Comparison of ENCODE assay signal across 13 cellular contexts in genomic region chr2:71609441-71609840, GRCh38.
DNase-seq lines count a peak whose midpoint lies in the region; ATAC-seq, FAIRE-seq and TF ChIP-seq lines count a peak whose summit lies in the region.
"Had no signal": no experiment of that assay in that cellular context is flagged by ENCODE, and none has a peak within 500 bp of the region (broad histone marks: within the 10 kb centered on the region; RNA-seq: fewer than 3 reads in every experiment).

No MANE protein-coding gene starts in this region.

- no peak overlapping the region for H3K27ac Mint-ChIP-seq in activated CD4-positive, alpha-beta memory T cell treated with anti-CD3 and anti-CD28 coated beads for 36 hours
- no peak overlapping the region for H3K27ac Mint-ChIP-seq in type B pancreatic cell
- H3K27ac Mint-ChIP-seq: T-helper 2 cell treated with Interferon-gamma antibody and Interleukin-4, amounts not matched to agents 5 μg/mL and 100 μg/mL, for 36 hours had no signal

- H3K36me3 Mint-ChIP-seq in activated CD4-positive, alpha-beta memory T cell treated with anti-CD3 and anti-CD28 coated beads for 36 hours, result no peaks in the 10 kb centered on the region
- no peaks in the 10 kb centered on the region for H3K36me3 Mint-ChIP-seq in type B pancreatic cell

- H3K4me1 ChIP-seq in heart right ventricle (peaks cover 8 to 46% (median 28%) of the 10 kb centered on the region in 9 donors), endothelial cell of umbilical vein (ENCODE audit: control insufficient read depth, extremely low read depth, insufficient read depth, low read length) (peaks cover 32% of the 10 kb centered on the region)
- H3K4me1 ChIP-seq: Peyer's patch had no signal

- TF ChIP-seq CTCF in heart right ventricle (IDR thresholded peaks at IDR 0.05) (no peak), endothelial cell of umbilical vein (IDR thresholded peaks at IDR 0.05; ENCODE audit: extremely low read depth in 1 of 2, insufficient read depth in 1 of 2, low read depth in 1 of 2, low read length in 2 of 2) (no peak), type B pancreatic cell (conservative IDR thresholded peaks at IDR 0.05) (no peak)

- no peak overlapping the region for H2AFZ ChIP-seq in endothelial cell of umbilical vein (ENCODE audit: low read depth, low read length)

- H3K9me3 Mint-ChIP-seq in activated CD4-positive, alpha-beta memory T cell treated with anti-CD3 and anti-CD28 coated beads for 36 hours, result no peaks in the 10 kb centered on the region
- no peaks in the 10 kb centered on the region for H3K9me3 Mint-ChIP-seq in type B pancreatic cell
- H3K9me3 Mint-ChIP-seq: T-helper 2 cell treated with Interferon-gamma antibody and Interleukin-4, amounts not matched to agents 5 μg/mL and 100 μg/mL, for 36 hours had no signal

- H3K4me3 ChIP-seq in heart right ventricle (no peak overlapping the region), endothelial cell of umbilical vein (replicated peaks in 1 of 3; ENCODE audit: insufficient read depth in 1 of 3, low read depth in 1 of 3, low read length in 3 of 3) (no peak overlapping the region), MG63 (no peak overlapping the region)
- H3K4me3 ChIP-seq: Peyer's patch had no signal

- H3K9me3 ChIP-seq in heart right ventricle (no peaks in the 10 kb centered on the region), endothelial cell of umbilical vein (replicated peaks; ENCODE audit: control insufficient read depth, insufficient read depth, low read length) (no peaks in the 10 kb centered on the region), MG63 (no peaks in the 10 kb centered on the region)
- H3K9me3 ChIP-seq: Peyer's patch had no signal

- H3K27me3 ChIP-seq in heart right ventricle (no peaks in the 10 kb centered on the region), endothelial cell of umbilical vein (ENCODE audit: control insufficient read depth in 2 of 2, insufficient read depth in 2 of 2, low read length in 2 of 2) (no peaks in the 10 kb centered on the region), MG63 (no peaks in the 10 kb centered on the region)
- H3K27me3 ChIP-seq: Peyer's patch had no signal

- FAIRE-seq in endothelial cell of umbilical vein (lab: Jason Lieb, UNC), result peak; percentile 65

- DNase-seq in cardiac septum (ENCODE audit: low spot score) (peak; percentile 5), heart right ventricle (no peak), endothelial cell of umbilical vein (ENCODE audit: low read depth, low spot score) (no peak), type B pancreatic cell (ENCODE audit: extremely low spot score, unreplicated experiment) (peak; percentile 36), substantia nigra (lab: John Stamatoyannopoulos, UW) (no peak), MG63 (no peak)
- peak; percentile 4 for DNase-seq in activated CD4-positive, alpha-beta memory T cell treated with anti-CD3 and anti-CD28 coated beads for 36 hours
- DNase-seq: activated CD4-positive, alpha-beta T cell treated with anti-CD3 and anti-CD28 coated beads, Interleukin-2, amount 50 U/mL, for 4 hours; activated naive CD4-positive, alpha-beta T cell treated with Interleukin-2 at 50 U/mL for 16 hours; NCI-H345 had no signal

- peaks cover 3% of the 10 kb centered on the region for H3K27me3 Mint-ChIP-seq in activated CD4-positive, alpha-beta memory T cell treated with anti-CD3 and anti-CD28 coated beads for 36 hours
- peaks cover 20% of the 10 kb centered on the region for H3K27me3 Mint-ChIP-seq in type B pancreatic cell

- no peaks in the 10 kb centered on the region for H3K79me2 ChIP-seq in endothelial cell of umbilical vein (ENCODE audit: control insufficient read depth, insufficient read depth, low read length)

- H3K27ac ChIP-seq in heart right ventricle (no peak overlapping the region), endothelial cell of umbilical vein (ENCODE audit: insufficient read depth, low read depth, low read length) (peak overlapping the region; percentile 59), substantia nigra (ENCODE audit: low read depth, low read length, poor library complexity, severe bottlenecking) (no peak overlapping the region)
- H3K27ac ChIP-seq: Peyer's patch had no signal

- peaks cover 3% of the 10 kb centered on the region for H3K4me1 Mint-ChIP-seq in activated CD4-positive, alpha-beta memory T cell treated with anti-CD3 and anti-CD28 coated beads for 36 hours (ENCODE audit: low read depth)
- peaks cover 11% of the 10 kb centered on the region for H3K4me1 Mint-ChIP-seq in type B pancreatic cell (ENCODE audit: unreplicated experiment)

- dilution Hi-C loops in endothelial cell of umbilical vein (cut with MboI; ENCODE audit: extremely low pct_ligation_motif_present, low sequenced_read_pairs), result no loop called here

- H3K9me1 ChIP-seq in endothelial cell of umbilical vein (replicated peaks; ENCODE audit: control insufficient read depth, extremely low read depth, insufficient read depth, low read length), result no peaks in the 10 kb centered on the region

- H3K36me3 ChIP-seq in heart right ventricle (peaks cover 0 to 64% (median 0%) of the 10 kb centered on the region in 9 donors), endothelial cell of umbilical vein (ENCODE audit: control insufficient read depth in 2 of 2, extremely low read depth in 1 of 2, insufficient read depth in 2 of 2, low read length in 2 of 2) (peaks cover 0 to 20% of the 10 kb centered on the region in 2 experiments), MG63 (no peaks in the 10 kb centered on the region)
- H3K36me3 ChIP-seq: Peyer's patch had no signal

- POLR2A ChIA-PET in activated CD4-positive, alpha-beta memory T cell treated with anti-CD3 and anti-CD28 coated beads for 36 hours (lab: Charles Lee), result no interaction called here
- POLR2A ChIA-PET in endothelial cell of umbilical vein (lab: Charles Lee), result no interaction called here

- no peaks in the 10 kb centered on the region for H4K20me1 ChIP-seq in endothelial cell of umbilical vein (replicated peaks; ENCODE audit: control insufficient read depth, extremely low read depth, insufficient read depth, low read length)

- H3K9ac ChIP-seq in endothelial cell of umbilical vein (replicated peaks; ENCODE audit: extremely low read depth, insufficient read depth, low read length), result no peak overlapping the region

- no peak for TF ChIP-seq POLR2A in endothelial cell of umbilical vein (IDR thresholded peaks at IDR 0.05; ENCODE audit: low read depth, low read length)

- 87 to 93% methylated on average over 5 of the region's 5 CpGs for WGBS in heart right ventricle, 2 donors

- no peak overlapping the region for H3K4me3 Mint-ChIP-seq in activated CD4-positive, alpha-beta memory T cell treated with anti-CD3 and anti-CD28 coated beads for 36 hours
- H3K4me3 Mint-ChIP-seq in type B pancreatic cell, result no peak overlapping the region
- H3K4me3 Mint-ChIP-seq: T-helper 2 cell treated with Interferon-gamma antibody and Interleukin-4, amounts not matched to agents 5 μg/mL and 100 μg/mL, for 36 hours had no signal

- ATAC-seq in heart right ventricle, result no peak
- ATAC-seq in GM18907 (IDR thresholded peaks at IDR 0.05; ENCODE audit: unreplicated experiment), result no peak

- no TSS peak for BruUV-seq in endothelial cell of umbilical vein (replicated peaks; lab: Mats Ljungman, UMichigan)

- intact Hi-C loops in cardiac septum (cut with DNase I), result loop anchor here (5.0 to 10.0 kb wide), 2 partner anchors 62 to 135 kb away; no protein-coding TSS in a partner anchor
- intact Hi-C loops in heart right ventricle (cut with DNase I), result loop anchor here in 7 of 10 donors (5.0 to 10.0 kb wide), 6 partner anchors 62 to 545 kb away; no protein-coding TSS in a partner anchor
- intact Hi-C loops in activated CD4-positive, alpha-beta memory T cell treated with anti-CD3 and anti-CD28 coated beads for 36 hours (cut with micrococcal nuclease), result no loop called here
- intact Hi-C loops in endothelial cell of umbilical vein (cut with micrococcal nuclease), result loop anchor here (5.0 to 10.0 kb wide), 2 partner anchors 155 to 543 kb away; partner anchors contain the start of gene DYSF

- CTCF ChIA-PET in activated CD4-positive, alpha-beta memory T cell treated with anti-CD3 and anti-CD28 coated beads for 36 hours (lab: Charles Lee), result interaction anchor here (1.2 kb wide), 1 partner anchor 23 kb away, joined by 3 read pairs; no protein-coding TSS in a partner anchor
- CTCF ChIA-PET in endothelial cell of umbilical vein (lab: Charles Lee), result interaction anchor here (0.6 to 3.8 kb wide), 12 partner anchors 11 to 310 kb away, joined by 3 to 52 read pairs (median 3); no protein-coding TSS in a partner anchor

- H3K4me2 ChIP-seq in endothelial cell of umbilical vein (ENCODE audit: insufficient read depth, low read length), result no peak overlapping the region

TF ChIP-seq in endothelial cell of umbilical vein, 7 proteins besides CTCF, POLR2A, EP300 and RAD21:
- TF ChIP-seq JUN (IDR thresholded peaks at IDR 0.05; ENCODE audit: borderline replicate concordance, insufficient read depth, insufficient read length, low read depth) (peak; percentile 6), EZH2 (IDR thresholded peaks at IDR 0.05; ENCODE audit: borderline replicate concordance, low read depth, low read length, severe bottlenecking) (no peak), GATA2 (IDR thresholded peaks at IDR 0.05; ENCODE audit: insufficient read depth, insufficient read length, low read depth, low read length) (peak; percentile 73)

Comparison
In these comparisons a context has a peak if more than half of its experiments do, and no peak if none do; other contexts are left out.
1. DNase-seq: peak in cardiac septum (single experiment), activated CD4-positive, alpha-beta memory T cell treated with anti-CD3 and anti-CD28 coated beads for 36 hours (single experiment) and type B pancreatic cell (single experiment); none in heart right ventricle (0 of 2), endothelial cell of umbilical vein (single experiment), substantia nigra (0 of 49) and MG63 (single experiment).